In genomic region chr10:132580157-132580556, GRCh38 we compare ENCODE assay signal across 15 cellular contexts.
"Had no signal": no experiment of that assay in that cellular context is flagged by ENCODE, and none has a peak within 500 bp of the region (broad histone marks: within the 10 kb centered on the region; RNA-seq: fewer than 3 reads in every experiment).

No MANE protein-coding gene starts in this region.

- DNase-seq: activated CD4-positive, alpha-beta memory T cell treated with anti-CD3 and anti-CD28 coated beads for 36 hours; activated CD4-positive, CD25-positive, alpha-beta regulatory T cell treated with anti-CD3 and anti-CD28 coated beads, Interleukin-2, amount 50 U/mL, for 72 hours; activated gamma-delta T cell; activated naive CD8-positive, alpha-beta T cell treated with anti-CD3 and anti-CD28 coated beads, Interleukin-2, amount 10 ng/mL, durations not matched to agents 7 days and 5 days; activated T-cell treated with anti-CD3 and anti-CD28 coated beads, Interleukin-2, amount 50 U/mL, for 4 hours; anterior cingulate cortex; foreskin keratinocyte; left ventricle myocardium superior; right cardiac atrium; stimulated activated CD4-positive, alpha-beta T cell treated with anti-CD3 and anti-CD28 coated beads, Interleukin-1b, Interleukin-23, amount 100 ng/mL, for 48 hours; stimulated activated naive B cell treated with anti-CD40 and anti-IgM and Interleukin-4, amounts not matched to agents 10 μg/mL and 1 μg/mL and 100 μg/mL, for 72 hours; substantia nigra; trophoblast cell had no signal

- H3K4me3 Mint-ChIP-seq: activated CD4-positive, alpha-beta memory T cell treated with anti-CD3 and anti-CD28 coated beads for 36 hours; activated naive CD8-positive, alpha-beta T cell treated with anti-CD3 and anti-CD28 coated beads, Interleukin-2, amount 10 ng/mL, durations not matched to agents 7 days and 5 days; activated T-cell treated with anti-CD3 and anti-CD28 coated beads, Interleukin-2, amount 50 U/mL, for 4 hours; T-helper 1 cell treated with Interleukin-12 subunit alpha and Interleukin-12 subunit beta and Interleukin-4 antibody, amounts not matched to agents 30 μg/mL and 1 μg/mL, for 36 hours had no signal

- H3K27me3 ChIP-seq: foreskin keratinocyte had no signal

- H3K4me1 ChIP-seq: foreskin keratinocyte had no signal

- H3K27me3 Mint-ChIP-seq: activated CD4-positive, alpha-beta memory T cell treated with anti-CD3 and anti-CD28 coated beads for 36 hours; progenitor cell of endocrine pancreas; stimulated activated naive B cell treated with anti-CD40 and anti-IgM and Interleukin-4, amounts not matched to agents 10 μg/mL and 1 μg/mL and 100 μg/mL, for 72 hours had no signal

- ATAC-seq: activated T-cell treated with anti-CD3 and anti-CD28 coated beads, Interleukin-2, amount 50 U/mL, for 4 hours; foreskin keratinocyte; left ventricle myocardium superior; right cardiac atrium; stimulated activated naive B cell treated with anti-CD40 and anti-IgM and Interleukin-4, amounts not matched to agents 10 μg/mL and 1 μg/mL and 100 μg/mL, for 72 hours had no signal

- H3K27ac ChIP-seq: foreskin keratinocyte had no signal

- H3K27ac Mint-ChIP-seq: activated CD4-positive, alpha-beta memory T cell treated with anti-CD3 and anti-CD28 coated beads for 36 hours; activated naive CD8-positive, alpha-beta T cell treated with anti-CD3 and anti-CD28 coated beads, Interleukin-2, amount 10 ng/mL, durations not matched to agents 7 days and 5 days; progenitor cell of endocrine pancreas; stimulated activated naive B cell treated with anti-CD40 and anti-IgM and Interleukin-4, amounts not matched to agents 10 μg/mL and 1 μg/mL and 100 μg/mL, for 72 hours; T-helper 1 cell treated with Interleukin-12 subunit alpha and Interleukin-12 subunit beta and Interleukin-4 antibody, amounts not matched to agents 30 μg/mL and 1 μg/mL, for 36 hours had no signal

- H3K9me3 Mint-ChIP-seq: activated CD4-positive, alpha-beta memory T cell treated with anti-CD3 and anti-CD28 coated beads for 36 hours; activated naive CD8-positive, alpha-beta T cell treated with anti-CD3 and anti-CD28 coated beads, Interleukin-2, amount 10 ng/mL, durations not matched to agents 7 days and 5 days; activated T-cell treated with anti-CD3 and anti-CD28 coated beads, Interleukin-2, amount 50 U/mL, for 4 hours; T-helper 1 cell treated with Interleukin-12 subunit alpha and Interleukin-12 subunit beta and Interleukin-4 antibody, amounts not matched to agents 30 μg/mL and 1 μg/mL, for 36 hours had no signal
